In genomic region chr4:94506822-94507221, GRCh38 we compare ENCODE assay signal across 23 cellular contexts. TPM values are rescaled to one million over a fixed set of nuclear protein-coding genes. Genes with fewer than 3 reads are reported as not detected.
A peak's percentile ranks its signal among the peaks of the same experiment; 100 is the strongest.
DNase-seq lines count a peak whose midpoint lies in the region; ATAC-seq and TF ChIP-seq lines count a peak whose summit lies in the region.
"Had no signal": no experiment of that assay in that cellular context is flagged by ENCODE, and none has a peak within 500 bp of the region (broad histone marks: within the 10 kb centered on the region; RNA-seq: fewer than 3 reads in every experiment).

No MANE protein-coding gene starts in this region.

- TF ChIP-seq CTCF in heart right ventricle (IDR thresholded peaks at IDR 0.05) (no peak), chondrocyte (IDR thresholded peaks at IDR 0.05) (no peak), uterus (IDR thresholded peaks at IDR 0.05) (no peak)

- H3K27ac ChIP-seq in heart right ventricle (peak overlapping the region in 6 of 10 donors; percentile 40 to 61 (median 51)), mesenchymal stem cell (ENCODE audit: low read length, poor library complexity, severe bottlenecking) (no peak overlapping the region), uterus (peak overlapping the region; percentile 82 to 99)
- H3K27ac ChIP-seq: SJSA1, upper lobe of left lung had no signal

- H2BK5ac ChIP-seq in mesenchymal stem cell (ENCODE audit: low read depth, low read length, poor library complexity, severe bottlenecking), result no peak overlapping the region

- peak overlapping the region in 1 of 2 experiments; percentile 4 for H2BK12ac ChIP-seq in mesenchymal stem cell (ENCODE audit: low read length in 2 of 2)

- H3K79me1 ChIP-seq in mesenchymal stem cell (replicated peaks; ENCODE audit: low read length, poor library complexity, severe bottlenecking), result peaks cover 11% of the 10 kb centered on the region

- H2AK5ac ChIP-seq in mesenchymal stem cell (ENCODE audit: low read length, severe bottlenecking), result peak overlapping the region; percentile 62

- DNase-seq in heart right ventricle, result no peak
- no peak for DNase-seq in left ventricle myocardium superior
- DNase-seq in chondrocyte (ENCODE audit: low spot score), result no peak
- DNase-seq in mesenchymal stem cell, result no peak
- DNase-seq in uterus, result no peak
- no peak for DNase-seq in glomerular visceral epithelial cell (ENCODE audit: extremely low spot score)
- no peak for DNase-seq in amniotic stem cell (lab: John Stamatoyannopoulos, UW)
- DNase-seq in DMS53 treated with DMSO at 0.1 percent for 48 hours (lab: John Stamatoyannopoulos, UW; ENCODE audit: unreplicated experiment), result no peak
- DNase-seq: activated CD8-positive, alpha-beta T cell treated with anti-CD3 and anti-CD28 coated beads for 36 hours; activated gamma-delta T cell; activated T-cell treated with anti-CD3 and anti-CD28 coated beads for 4 hours; BE2C; brain microvascular endothelial cell; DMS79; GOT3; head of caudate nucleus; KG1; NCI-H1436 treated with DMSO at 0.1 percent for 48 hours; NCI-H446 treated with DMSO at 0.1 percent for 48 hours; posterior cingulate gyrus; T-cell; upper lobe of left lung had no signal

- H3K9ac ChIP-seq in mesenchymal stem cell (ENCODE audit: low read length), result no peak overlapping the region

- intact Hi-C loops in heart right ventricle (cut with DNase I), result loop anchor here in 1 of 10 donors (10.0 kb wide), 2 partner anchors 52 to 102 kb away; partner anchors contain the start of gene PDLIM5
- intact Hi-C loops in left ventricle myocardium superior (cut with micrococcal nuclease), result no loop called here
- intact Hi-C loops in uterus (cut with DNase I; ENCODE audit: low total_unique reads), result no loop called here

- H3K36me3 ChIP-seq in heart right ventricle (peaks cover 0 to 14% (median 0%) of the 10 kb centered on the region in 9 donors), mesenchymal stem cell (ENCODE audit: control insufficient read depth in 1 of 2, insufficient read depth in 2 of 2, low read depth in 1 of 2, low read length in 2 of 2) (peaks cover 0 to 4% of the 10 kb centered on the region in 2 experiments), uterus (no peaks in the 10 kb centered on the region)
- H3K36me3 ChIP-seq: BE2C, upper lobe of left lung had no signal

- no peaks in the 10 kb centered on the region for H3K9me3 ChIP-seq in heart right ventricle
- no peaks in the 10 kb centered on the region for H3K9me3 ChIP-seq in mesenchymal stem cell (ENCODE audit: control insufficient read depth, low read length)
- no peaks in the 10 kb centered on the region for H3K9me3 ChIP-seq in uterus
- H3K9me3 ChIP-seq: BE2C, SJSA1, upper lobe of left lung had no signal

- H3K4me1 Mint-ChIP-seq in chondrocyte (ENCODE audit: low read depth), result peaks cover 80% of the 10 kb centered on the region

- H2BK15ac ChIP-seq in mesenchymal stem cell (ENCODE audit: low read depth, poor library complexity, severe bottlenecking), result peak overlapping the region; percentile 49

- H4K8ac ChIP-seq in mesenchymal stem cell (ENCODE audit: low read length), result no peak overlapping the region

- no peak overlapping the region for H3K14ac ChIP-seq in mesenchymal stem cell (ENCODE audit: low read length in 2 of 2)

- peaks cover 11% of the 10 kb centered on the region for H3K36me3 Mint-ChIP-seq in chondrocyte (ENCODE audit: low read depth)

- H3K4me3 Mint-ChIP-seq in chondrocyte (ENCODE audit: unreplicated experiment), result no peak overlapping the region
- H3K4me3 Mint-ChIP-seq: activated CD8-positive, alpha-beta T cell treated with anti-CD3 and anti-CD28 coated beads for 36 hours; T-cell had no signal

- H3K4me1 ChIP-seq in heart right ventricle, result peaks cover 11 to 95% (median 76%) of the 10 kb centered on the region in 9 donors
- H3K4me1 ChIP-seq in mesenchymal stem cell (ENCODE audit: control insufficient read depth, insufficient read depth, low read depth, low read length), result peaks cover 5% of the 10 kb centered on the region
- H3K4me1 ChIP-seq in uterus, result peaks cover 0 to 29% of the 10 kb centered on the region in 2 donors

- H3K27me3 ChIP-seq in heart right ventricle (no peaks in the 10 kb centered on the region), mesenchymal stem cell (ENCODE audit: control insufficient read depth in 1 of 2, insufficient read depth in 1 of 2, low read length in 2 of 2) (no peaks in the 10 kb centered on the region), uterus (no peaks in the 10 kb centered on the region)
- H3K27me3 ChIP-seq: BE2C, brain microvascular endothelial cell, SJSA1, upper lobe of left lung had no signal

- H3K4me3 ChIP-seq in heart right ventricle (no peak overlapping the region), mesenchymal stem cell (ENCODE audit: insufficient read depth in 1 of 2, low read depth in 1 of 2, low read length in 2 of 2) (no peak overlapping the region), uterus (no peak overlapping the region)
- H3K4me3 ChIP-seq: SJSA1, upper lobe of left lung had no signal

- H4K91ac ChIP-seq in mesenchymal stem cell (ENCODE audit: low read length), result no peak overlapping the region

- H3K4ac ChIP-seq in mesenchymal stem cell (ENCODE audit: low read depth in 1 of 2, low read length in 2 of 2), result peak overlapping the region; percentile 61 to 63

- ATAC-seq in heart right ventricle (no peak), left ventricle myocardium superior (no peak)
- ATAC-seq: T-cell had no signal

- H3K4me2 ChIP-seq in mesenchymal stem cell (ENCODE audit: low read length, poor library complexity, severe bottlenecking), result no peak overlapping the region

- no peak overlapping the region for H2BK120ac ChIP-seq in mesenchymal stem cell (ENCODE audit: low read depth, low read length)

- no peak for TF ChIP-seq POLR2A in uterus (IDR thresholded peaks at IDR 0.05)

- no peaks in the 10 kb centered on the region for H3K27me3 Mint-ChIP-seq in chondrocyte (ENCODE audit: low read depth)
- H3K27me3 Mint-ChIP-seq: activated CD8-positive, alpha-beta T cell treated with anti-CD3 and anti-CD28 coated beads for 36 hours; T-cell had no signal

- H2AFZ ChIP-seq in mesenchymal stem cell (ENCODE audit: low read depth, low read length), result no peak overlapping the region

- 66 to 78% methylated on average over 7 of the region's 7 CpGs for WGBS in heart right ventricle, 2 donors
- WGBS in mesenchymal stem cell, result 98% methylated on average over 6 of the region's 7 CpGs

- peak overlapping the region; percentile 13 for H3K27ac Mint-ChIP-seq in chondrocyte (ENCODE audit: unreplicated experiment)
- H3K27ac Mint-ChIP-seq: activated CD8-positive, alpha-beta T cell treated with anti-CD3 and anti-CD28 coated beads for 36 hours; T-cell had no signal

- H3K18ac ChIP-seq in mesenchymal stem cell (ENCODE audit: low read depth in 1 of 2, low read length in 2 of 2), result peak overlapping the region; percentile 37 to 81

- H3K23ac ChIP-seq in mesenchymal stem cell (ENCODE audit: low read length in 2 of 2), result no peak overlapping the region

- H3K9me3 Mint-ChIP-seq in chondrocyte (ENCODE audit: low read depth), result no peaks in the 10 kb centered on the region
- H3K9me3 Mint-ChIP-seq: activated CD8-positive, alpha-beta T cell treated with anti-CD3 and anti-CD28 coated beads for 36 hours; T-cell had no signal

RNA-seq across cellular contexts. Expression of gene PDLIM5, which starts 55.1 kb away (rescaled TPM):
- 1,000 to 10,000 TPM in 9 of 10 donors, 100 to 1,000 TPM in 1; 856 to 1,549 (median 1,274) TPM for total RNA-seq in heart right ventricle
- polyA plus RNA-seq in heart right ventricle, result 100 to 1,000 TPM; 221 to 521 TPM
- total RNA-seq in left ventricle myocardium superior, result 1,169 TPM
- total RNA-seq in chondrocyte, result 268 to 329 TPM (median 317 TPM) in 3 replicates
- polyA plus RNA-seq in mesenchymal stem cell (2013, experiment 1 of 2), result 93.5 TPM
- 92.0 TPM for polyA plus RNA-seq in mesenchymal stem cell (2013, experiment 2 of 2)
- 100 to 1,000 TPM in 3 of 4 donors, 10 to 100 TPM in 1; 90.8 to 571 (median 351) TPM for total RNA-seq in uterus
